In genomic region chr17:42116705-42117396, GRCh38 we compare ENCODE assay signal across 9 cellular contexts. TPM values are rescaled to one million over a fixed set of nuclear protein-coding genes. Genes with fewer than 3 reads are reported as not detected.
DNase-seq lines count a peak whose midpoint lies in the region; ATAC-seq and TF ChIP-seq lines count a peak whose summit lies in the region.
"Had no signal": no experiment of that assay in that cellular context is flagged by ENCODE, and none has a peak within 500 bp of the region (broad histone marks: within the 10 kb centered on the region; RNA-seq: fewer than 3 reads in every experiment).

No MANE protein-coding gene starts in this region.

- no peaks in the 10 kb centered on the region for H3K9me3 ChIP-seq in SJSA1 (replicated peaks)
- H3K9me3 ChIP-seq in thyroid gland = no peaks in the 10 kb centered on the region

- ATAC-seq in foreskin keratinocyte = no peak
- ATAC-seq in HG03039 (IDR thresholded peaks at IDR 0.05; ENCODE audit: unreplicated experiment) = no peak

- no peak for TF ChIP-seq POLR2A in thyroid gland (IDR thresholded peaks at IDR 0.05)

- H3K36me3 Mint-ChIP-seq in osteocyte (ENCODE audit: unreplicated experiment) = peaks cover 8% of the 10 kb centered on the region

- no peaks in the 10 kb centered on the region for H3K9me3 Mint-ChIP-seq in osteocyte (ENCODE audit: unreplicated experiment)
- H3K9me3 Mint-ChIP-seq: dendritic cell treated with granulocyte-macrophage colony-stimulating factor and Interleukin-4, amounts not matched to agents 40 ng/mL and 50 ng/mL, for 4 days had no signal

- H3K36me3 ChIP-seq in SJSA1 (peaks cover 39% of the 10 kb centered on the region), thyroid gland (no peaks in the 10 kb centered on the region)

- H3K27ac Mint-ChIP-seq in osteocyte (ENCODE audit: unreplicated experiment) = no peak overlapping the region

- intact Hi-C loops in thyroid gland (cut with DNase I) = loop anchor here (5.0 kb wide), 3 partner anchors 50 to 155 kb away; partner anchors contain the start of gene NKIRAS2

- H3K27me3 ChIP-seq in SJSA1 (replicated peaks) (no peaks in the 10 kb centered on the region), foreskin keratinocyte (no peaks in the 10 kb centered on the region), thyroid gland (no peaks in the 10 kb centered on the region)

- H3K27ac ChIP-seq in SJSA1 (no peak overlapping the region), foreskin keratinocyte (no peak overlapping the region), thyroid gland (no peak overlapping the region)

- H3K27me3 Mint-ChIP-seq in osteocyte (ENCODE audit: unreplicated experiment) = no peaks in the 10 kb centered on the region
- H3K27me3 Mint-ChIP-seq: dendritic cell treated with granulocyte-macrophage colony-stimulating factor and Interleukin-4, amounts not matched to agents 40 ng/mL and 50 ng/mL, for 4 days had no signal

- no peak overlapping the region for H3K4me3 Mint-ChIP-seq in osteocyte (ENCODE audit: unreplicated experiment)
- H3K4me3 Mint-ChIP-seq: dendritic cell treated with granulocyte-macrophage colony-stimulating factor and Interleukin-4, amounts not matched to agents 40 ng/mL and 50 ng/mL, for 4 days had no signal

- H3K4me3 ChIP-seq in SJSA1 (no peak overlapping the region), thyroid gland (replicated peaks in 1 of 3) (no peak overlapping the region)

- H3K4me1 ChIP-seq in SJSA1 (replicated peaks) (peaks cover 20% of the 10 kb centered on the region), foreskin keratinocyte (peaks cover 11% of the 10 kb centered on the region), thyroid gland (peaks cover 17 to 27% of the 10 kb centered on the region in 2 donors)

- peaks cover 18% of the 10 kb centered on the region for H3K4me1 Mint-ChIP-seq in osteocyte (ENCODE audit: unreplicated experiment)

- TF ChIP-seq CTCF in foreskin keratinocyte (conservative IDR thresholded peaks at IDR 0.05) = peak; percentile 92
- peak; percentile 88 for TF ChIP-seq CTCF in osteocyte (IDR thresholded peaks at IDR 0.05)
- peak; percentile 59 to 89 (median 78) for TF ChIP-seq CTCF in thyroid gland (IDR thresholded peaks at IDR 0.05)

- peak; percentile 76 for DNase-seq in EL
- DNase-seq in NAMALWA (ENCODE audit: low spot score) = peak; percentile 93
- DNase-seq in SJSA1 (ENCODE audit: low read depth in 1 of 2, low spot score in 2 of 2) = peak; percentile 62 to 74
- peak; percentile 77 for DNase-seq in activated effector memory CD4-positive, alpha-beta T cell treated with Interleukin-2 at 50 U/mL for 16 hours
- peak in 1 of 2 donors; percentile 60 for DNase-seq in foreskin keratinocyte
- DNase-seq in osteocyte (ENCODE audit: extremely low spot score, unreplicated experiment) = peak; percentile 93
- peak; percentile 86 to 89 for DNase-seq in thyroid gland

- 30 to 37% methylated on average over 12 to 16 of the region's 18 CpGs for WGBS in thyroid gland, 2 donors

RNA-seq across cellular contexts. Expression of gene KAT2A, which starts 4.3 kb away (rescaled TPM):
- 7.5 and 12.8 TPM in 2 replicates for total RNA-seq in SJSA1 (2014; rRNA removed; shearing (Covaris generic))
- total RNA-seq in foreskin keratinocyte = 31.6 and 35.0 TPM in 2 replicates
- 36.5 and 39.4 TPM in 2 replicates for polyA plus RNA-seq in foreskin keratinocyte
- 38.5 and 40.4 TPM in 2 replicates for total RNA-seq in osteocyte
- total RNA-seq in thyroid gland = 10 to 100 TPM; 14.2 to 37.9 (median 23.3) TPM

RNA-seq across cellular contexts. Expression of gene DHX58, which starts 4.3 kb away (rescaled TPM):
- 0.85 and 1.4 TPM in 2 replicates for total RNA-seq in SJSA1 (2014; rRNA removed; shearing (Covaris generic))
- total RNA-seq in foreskin keratinocyte (15.9 and 16.7 TPM in 2 replicates), osteocyte (2.3 and 2.4 TPM in 2 replicates), thyroid gland (10 to 100 TPM in 2 of 4 donors, 1 to 10 TPM in 2; 6.4 to 12.9 (median 9.7) TPM)
- 14.6 and 15.6 TPM in 2 replicates for polyA plus RNA-seq in foreskin keratinocyte

RNA-seq across cellular contexts. Expression of gene HSPB9, which starts 5.8 kb away (rescaled TPM):
- total RNA-seq in SJSA1 (2014; rRNA removed; shearing (Covaris generic)) = not detected in 2 replicates
- total RNA-seq in foreskin keratinocyte (not detected in 2 replicates), osteocyte (not detected in 2 replicates), thyroid gland (under 1 TPM in 1 of 4 donors, not detected in 3; 0.33 TPM)
- polyA plus RNA-seq in foreskin keratinocyte = not detected in 2 replicates

RNA-seq across cellular contexts. Expression of gene ZNF385C, which starts 18.6 kb away (rescaled TPM):
- not detected in 2 replicates for total RNA-seq in SJSA1 (2014; rRNA removed; shearing (Covaris generic))
- total RNA-seq in foreskin keratinocyte (0.04 TPM in 1 of 2 replicates, not detected in the other), osteocyte (0.16 TPM in 1 of 2 replicates, not detected in the other), thyroid gland (under 1 TPM in 2 of 4 donors, not detected in 2; 0.22 to 0.54 TPM)
- 0.06 and 0.15 TPM in 2 replicates for polyA plus RNA-seq in foreskin keratinocyte

RNA-seq across cellular contexts. Expression of gene RAB5C, which starts 37.9 kb away (rescaled TPM):
- total RNA-seq in SJSA1 (2014; rRNA removed; shearing (Covaris generic)) = 50.7 and 108 TPM in 2 replicates
- total RNA-seq in foreskin keratinocyte (145 and 147 TPM in 2 replicates), osteocyte (121 and 126 TPM in 2 replicates), thyroid gland (100 to 1,000 TPM; 116 to 208 (median 147) TPM)
- 183 and 190 TPM in 2 replicates for polyA plus RNA-seq in foreskin keratinocyte
